In genomic region chr6:32177182-32177787, GRCh38 we compare ENCODE assay signal across 1 cellular context.
TF ChIP-seq lines count a peak whose summit lies in the region.

No MANE protein-coding gene starts in this region.

TF ChIP-seq in A549, 52 proteins besides CTCF, POLR2A, EP300 and RAD21 (continued from another document):
- TF ChIP-seq HES2 (IDR thresholded peaks at IDR 0.05) (no peak), TP53 (CRISPR knock-in tag; IDR thresholded peaks at IDR 0.05) (no peak), ESRRA (IDR thresholded peaks at IDR 0.05; ENCODE audit: borderline replicate concordance, low read length) (0 out of 2 replicates have a peak, but pooled peaks have one; percentile 15), BHLHE40 (IDR thresholded peaks at IDR 0.05; ENCODE audit: low read depth, low read length) (no peak), BCL3 (IDR thresholded peaks at IDR 0.05) (0 out of 3 replicates have a peak, but pooled peaks have one; percentile 33), E2F6 (IDR thresholded peaks at IDR 0.05; ENCODE audit: borderline replicate concordance, low read depth) (0 out of 2 replicates have a peak, but pooled peaks have one; percentile 70), MAX (IDR thresholded peaks at IDR 0.05) (peak; percentile 49)
